8 cellular contexts compared by ENCODE assay signal in genomic region chr1:179955318-179955638, GRCh38. TPM values are rescaled to one million over a fixed set of nuclear protein-coding genes. Genes with fewer than 3 reads are reported as not detected.
DNase-seq lines count a peak whose midpoint lies in the region; ATAC-seq and TF ChIP-seq lines count a peak whose summit lies in the region.

No MANE protein-coding gene starts in this region.

- TF ChIP-seq CTCF in CD4-positive, alpha-beta T cell (IDR thresholded peaks at IDR 0.05): no peak
- TF ChIP-seq CTCF in HFF-Myc (IDR thresholded peaks at IDR 0.05; ENCODE audit: low read depth, low read length, missing control alignments) (no peak), esophagus muscularis mucosa (IDR thresholded peaks at IDR 0.05) (peak in 1 of 3 experiments; percentile 7), omental fat pad (IDR thresholded peaks at IDR 0.05) (no peak)

- DNase-seq in CD4-positive, alpha-beta T cell: no peak
- no peak for DNase-seq in HFF-Myc (ENCODE audit: extremely low read depth, low read depth)
- DNase-seq in SK-MEL-5 (ENCODE audit: low read depth, low spot score): peak; percentile 15
- DNase-seq in esophagus muscularis mucosa (ENCODE audit: extremely low spot score): no peak
- DNase-seq in omental fat pad (ENCODE audit: low spot score): no peak
- no peak for DNase-seq in ureter (ENCODE audit: low spot score)
- DNase-seq in HPDE6-E6E7 (ENCODE audit: extremely low spot score): no peak
- DNase-seq in NCI-H1694 treated with DMSO at 0.1 percent for 48 hours (lab: John Stamatoyannopoulos, UW): no peak

- under 1% methylated on average over 9 of the region's 9 CpGs for WGBS in esophagus muscularis mucosa

- H3K36me3 ChIP-seq in esophagus muscularis mucosa: no peaks in the 10 kb centered on the region

- peaks cover 10% of the 10 kb centered on the region for H3K36me3 Mint-ChIP-seq in CD4-positive, alpha-beta T cell (ENCODE audit: low read depth)

- TF ChIP-seq EP300 in esophagus muscularis mucosa (IDR thresholded peaks at IDR 0.05): no peak

- TF ChIP-seq POLR2A in esophagus muscularis mucosa (IDR thresholded peaks at IDR 0.05; ENCODE audit: low read depth): no peak

- H3K27me3 ChIP-seq in CD4-positive, alpha-beta T cell (ENCODE audit: control insufficient read depth, insufficient read depth, low read length): no peaks in the 10 kb centered on the region
- H3K27me3 ChIP-seq in esophagus muscularis mucosa: no peaks in the 10 kb centered on the region

- peaks cover 29 to 47% (median 34%) of the 10 kb centered on the region in 4 donors for H3K4me1 ChIP-seq in esophagus muscularis mucosa

- H3K27me3 Mint-ChIP-seq in CD4-positive, alpha-beta T cell: no peaks in the 10 kb centered on the region

- CTCF ChIA-PET in CD4-positive, alpha-beta T cell (lab: Charles Lee): interaction anchor here (1.4 to 2.2 kb wide), 3 partner anchors 14 to 249 kb away, joined by 3 to 8 read pairs (median 3); no protein-coding TSS in a partner anchor

- H3K4me1 Mint-ChIP-seq in CD4-positive, alpha-beta T cell (ENCODE audit: low read depth): peaks cover 77% of the 10 kb centered on the region

- POLR2A ChIA-PET in CD4-positive, alpha-beta T cell (lab: Charles Lee): interaction anchor here (0.6 to 4.1 kb wide), 2 partner anchors 73 to 635 kb away, joined by 3 to 113 read pairs; partner anchors contain the start of gene TOR1AIP1

- H3K9me3 Mint-ChIP-seq in CD4-positive, alpha-beta T cell: no peaks in the 10 kb centered on the region

- no peak for ATAC-seq in CD4-positive, alpha-beta T cell (ENCODE audit: poor library complexity)
- ATAC-seq in omental fat pad (ENCODE audit: low FRiP score): peak; percentile 5

- H3K9me3 ChIP-seq in CD4-positive, alpha-beta T cell (ENCODE audit: control insufficient read depth, low read length): no peaks in the 10 kb centered on the region
- H3K9me3 ChIP-seq in esophagus muscularis mucosa: no peaks in the 10 kb centered on the region

- H3K27ac Mint-ChIP-seq in CD4-positive, alpha-beta T cell: peak overlapping the region; percentile 94

- in situ Hi-C loops in SK-MEL-5 (cut with HindIII; ENCODE audit: low pct_unique_long_range_greater_than_20kb, low sequenced_read_pairs): no loop called here

- intact Hi-C loops in CD4-positive, alpha-beta T cell (cut with DNase I, micrococcal nuclease): loop anchor here in 1 of 2 experiments (5.0 to 10.0 kb wide), 2 partner anchors 680 to 928 kb away; partner anchors contain the start of genes FAM20B and XPR1
- intact Hi-C loops in esophagus muscularis mucosa (cut with DNase I): loop anchor here (10.0 kb wide), 1 partner anchor 220 kb away; no protein-coding TSS in a partner anchor

- peak overlapping the region; percentile 90 for H3K27ac ChIP-seq in CD4-positive, alpha-beta T cell (ENCODE audit: low read depth, low read length)
- peak overlapping the region; percentile 95 to 98 (median 96) for H3K27ac ChIP-seq in esophagus muscularis mucosa (replicated peaks in 1 of 4)

- peak overlapping the region; percentile 96 for H3K4me3 Mint-ChIP-seq in CD4-positive, alpha-beta T cell

- peak overlapping the region; percentile 82 for H3K4me3 ChIP-seq in HFF-Myc (replicated peaks; ENCODE audit: low read depth, low read length)
- peak overlapping the region; percentile 88 to 99 (median 94) for H3K4me3 ChIP-seq in esophagus muscularis mucosa

RNA-seq across cellular contexts. Expression of gene CEP350, which starts 0.7 kb away (rescaled TPM):
- 10 to 100 TPM; 45.5 to 51.4 TPM for total RNA-seq in CD4-positive, alpha-beta T cell
- 57.5 and 58.2 TPM in 2 replicates for total RNA-seq in SK-MEL-5 (2014; rRNA removed; shearing (Covaris generic))
- polyA plus RNA-seq in SK-MEL-5 (2015; cell fraction: cytosol; rRNA removed): 15.4 and 26.1 TPM in 2 replicates
- 30.1 and 33.4 TPM in 2 replicates for polyA plus RNA-seq in SK-MEL-5 (2015; cell fraction: nucleus; rRNA removed)
- total RNA-seq in esophagus muscularis mucosa (10 to 100 TPM; 61.0 to 80.6 (median 65.1) TPM), omental fat pad (100 to 1,000 TPM in 1 of 4 donors, 10 to 100 TPM in 3; 56.6 to 101 (median 62.4) TPM), ureter (58.4 TPM)
